In genomic region chr2:1738646-1739302, GRCh38 we compare ENCODE assay signal across 17 cellular contexts. TPM values are rescaled to one million over a fixed set of nuclear protein-coding genes. Genes with fewer than 3 reads are reported as not detected.
A peak's percentile ranks its signal among the peaks of the same experiment; 100 is the strongest.
DNase-seq lines count a peak whose midpoint lies in the region; ATAC-seq and TF ChIP-seq lines count a peak whose summit lies in the region.
"Had no signal": no experiment of that assay in that cellular context is flagged by ENCODE, and none has a peak within 500 bp of the region (broad histone marks: within the 10 kb centered on the region; RNA-seq: fewer than 3 reads in every experiment).

No MANE protein-coding gene starts in this region.

- peak overlapping the region in 1 of 2 experiments; percentile 1 for H3K18ac ChIP-seq in mesenchymal stem cell (ENCODE audit: low read depth in 1 of 2, low read length in 2 of 2)

- peak overlapping the region in 1 of 2 experiments; percentile 31 for H2BK12ac ChIP-seq in mesenchymal stem cell (ENCODE audit: low read length in 2 of 2)

- BruUV-seq in PC-3 (replicated peaks; lab: Mats Ljungman, UMichigan), result no TSS peak

- H3K4me2 ChIP-seq in PC-3 (ENCODE audit: low read length), result 0 out of 2 replicates have a peak overlapping the region, but pooled peaks have one; percentile 83
- H3K4me2 ChIP-seq in mesenchymal stem cell (ENCODE audit: low read length, poor library complexity, severe bottlenecking), result no peak overlapping the region

- H3K9ac ChIP-seq in PC-3 (ENCODE audit: low read length) (no peak overlapping the region), colonic mucosa (ENCODE audit: low read depth in 2 of 2, low read length in 2 of 2) (no peak overlapping the region), mesenchymal stem cell (ENCODE audit: low read length) (peak overlapping the region; percentile 27), stomach smooth muscle (ENCODE audit: low read length in 2 of 2) (no peak overlapping the region)

- no peak overlapping the region for H2BK5ac ChIP-seq in mesenchymal stem cell (ENCODE audit: low read depth, low read length, poor library complexity, severe bottlenecking)

- H3K27ac ChIP-seq in PC-3 (ENCODE audit: low read length) (peak overlapping the region; percentile 96), colonic mucosa (no peak overlapping the region), mesenchymal stem cell (ENCODE audit: low read length, poor library complexity, severe bottlenecking) (no peak overlapping the region), stomach smooth muscle (ENCODE audit: low read length) (peak overlapping the region; percentile 76), brain microvascular endothelial cell (no peak overlapping the region)

- H3K23ac ChIP-seq in mesenchymal stem cell (ENCODE audit: low read length in 2 of 2), result no peak overlapping the region

- peaks cover 61% of the 10 kb centered on the region for H3K4me1 ChIP-seq in PC-3 (ENCODE audit: insufficient read depth, low read length)
- H3K4me1 ChIP-seq in colonic mucosa, result no peaks in the 10 kb centered on the region
- H3K4me1 ChIP-seq in mesenchymal stem cell (ENCODE audit: control insufficient read depth, insufficient read depth, low read depth, low read length), result peaks cover 30% of the 10 kb centered on the region
- H3K4me1 ChIP-seq in stomach smooth muscle (ENCODE audit: control insufficient read depth, insufficient read depth, low read length), result peaks cover 46% of the 10 kb centered on the region

- H4K20me1 ChIP-seq in PC-3 (ENCODE audit: low read length), result no peaks in the 10 kb centered on the region; the same call in 1 of the 2 replicates

- H3K9me3 ChIP-seq in PC-3 (ENCODE audit: low read length) (no peaks in the 10 kb centered on the region), colonic mucosa (no peaks in the 10 kb centered on the region), mesenchymal stem cell (ENCODE audit: control insufficient read depth, low read length) (peaks cover 8% of the 10 kb centered on the region), stomach smooth muscle (ENCODE audit: control insufficient read depth in 2 of 2, low read length in 2 of 2) (no peaks in the 10 kb centered on the region)

- H2AFZ ChIP-seq in PC-3 (ENCODE audit: low read length), result no peak overlapping the region
- H2AFZ ChIP-seq in mesenchymal stem cell (ENCODE audit: low read depth, low read length), result no peak overlapping the region

- H3K4ac ChIP-seq in mesenchymal stem cell (ENCODE audit: low read depth in 1 of 2, low read length in 2 of 2), result peak overlapping the region in 1 of 2 experiments; percentile 3

- CTCF ChIA-PET in PC-3 (lab: Charles Lee), result interaction anchor here (0.8 kb wide), 1 partner anchor 63 kb away, joined by 4 read pairs; no protein-coding TSS in a partner anchor

- H3K36me3 ChIP-seq in PC-3 (ENCODE audit: low read depth, low read length) (peaks cover 27% of the 10 kb centered on the region), colonic mucosa (no peaks in the 10 kb centered on the region), mesenchymal stem cell (ENCODE audit: control insufficient read depth in 1 of 2, insufficient read depth in 2 of 2, low read depth in 1 of 2, low read length in 2 of 2) (peaks cover 0 to 27% of the 10 kb centered on the region in 2 experiments), stomach smooth muscle (ENCODE audit: control insufficient read depth in 2 of 2, insufficient read depth in 2 of 2, low read length in 2 of 2) (no peaks in the 10 kb centered on the region), brain microvascular endothelial cell (replicated peaks) (peaks cover 3% of the 10 kb centered on the region)

- H3K14ac ChIP-seq in mesenchymal stem cell (ENCODE audit: low read length in 2 of 2), result no peak overlapping the region

- H3K4me3 ChIP-seq in PC-3 (ENCODE audit: low read length), result no peak overlapping the region
- no peak overlapping the region for H3K4me3 ChIP-seq in colonic mucosa
- H3K4me3 ChIP-seq in mesenchymal stem cell (ENCODE audit: insufficient read depth in 1 of 2, low read depth in 1 of 2, low read length in 2 of 2), result no peak overlapping the region
- no peak overlapping the region for H3K4me3 ChIP-seq in stomach smooth muscle (ENCODE audit: low read length in 2 of 2)
- no peak overlapping the region for H3K4me3 ChIP-seq in brain microvascular endothelial cell (ENCODE audit: low read depth, low read length)

- in situ Hi-C loops in brain microvascular endothelial cell (cut with HindIII; ENCODE audit: low pct_ligation_motif_present, low sequenced_read_pairs), result loop anchor here (25.0 kb wide), 1 partner anchor 151 kb away; no protein-coding TSS in a partner anchor

- POLR2A ChIA-PET in PC-3 (lab: Charles Lee; ENCODE audit: unreplicated experiment), result no interaction called here

- no peak overlapping the region for H2BK15ac ChIP-seq in mesenchymal stem cell (ENCODE audit: low read depth, poor library complexity, severe bottlenecking)

- ATAC-seq in PC-3, result no peak
- ATAC-seq: activated naive CD8-positive, alpha-beta T cell treated with anti-CD3 and anti-CD28 coated beads, Interleukin-2, amount 50 U/mL, for 24 hours; T-cell had no signal

- no peaks in the 10 kb centered on the region for H3K79me1 ChIP-seq in mesenchymal stem cell (replicated peaks; ENCODE audit: low read length, poor library complexity, severe bottlenecking)

- peak overlapping the region; percentile 29 for H2AK5ac ChIP-seq in mesenchymal stem cell (ENCODE audit: low read length, severe bottlenecking)

- no peak overlapping the region for H2BK120ac ChIP-seq in mesenchymal stem cell (ENCODE audit: low read depth, low read length)

- H4K8ac ChIP-seq in mesenchymal stem cell (ENCODE audit: low read length), result no peak overlapping the region

- no peak overlapping the region for H4K91ac ChIP-seq in mesenchymal stem cell (ENCODE audit: low read length)

- no peaks in the 10 kb centered on the region for H3K27me3 ChIP-seq in PC-3 (ENCODE audit: low read length)
- no peaks in the 10 kb centered on the region for H3K27me3 ChIP-seq in colonic mucosa
- H3K27me3 ChIP-seq in mesenchymal stem cell (ENCODE audit: control insufficient read depth in 1 of 2, insufficient read depth in 1 of 2, low read length in 2 of 2), result no peaks in the 10 kb centered on the region
- H3K27me3 ChIP-seq in stomach smooth muscle (ENCODE audit: control insufficient read depth in 1 of 2, insufficient read depth in 2 of 2, low read length in 2 of 2), result no peaks in the 10 kb centered on the region
- no peaks in the 10 kb centered on the region for H3K27me3 ChIP-seq in brain microvascular endothelial cell (replicated peaks)

- no peak for DNase-seq in PC-3
- DNase-seq in colonic mucosa, result peak; percentile 17
- no peak for DNase-seq in mesenchymal stem cell
- no peak for DNase-seq in DMS 273 (lab: John Stamatoyannopoulos, UW; ENCODE audit: unreplicated experiment)
- DNase-seq in inferior parietal cortex (ENCODE audit: extremely low spot score), result no peak
- no peak for DNase-seq in brain microvascular endothelial cell
- no peak for DNase-seq in HCEC 1CT
- DNase-seq: activated naive CD8-positive, alpha-beta T cell treated with anti-CD3 and anti-CD28 coated beads, Interleukin-2, amount 50 U/mL, for 24 hours; activated T-cell treated with anti-CD3 and anti-CD28 coated beads, Interleukin-2, amount 50 U/mL, for 24 hours; CD4-positive, CD25-positive, alpha-beta regulatory T cell; H9; mesendoderm; NCI-H1105; NCI-H226; occipital lobe had no signal

- TF ChIP-seq CTCF in PC-3 (conservative IDR thresholded peaks at IDR 0.05; ENCODE audit: low read depth, low read length) (no peak), colonic mucosa (IDR thresholded peaks at IDR 0.05) (no peak), brain microvascular endothelial cell (IDR thresholded peaks at IDR 0.05; ENCODE audit: low read depth, low read length, missing control alignments) (no peak)

- peaks cover 95% of the 10 kb centered on the region for H3K79me2 ChIP-seq in PC-3 (ENCODE audit: low read length)

- peaks cover 7% of the 10 kb centered on the region for H3F3A ChIP-seq in PC-3 (ENCODE audit: low read length, unreplicated experiment)

- 91% methylated on average over 19 of the region's 19 CpGs for WGBS in mesenchymal stem cell

- intact Hi-C loops in PC-3 (cut with micrococcal nuclease), result loop anchor here (10.0 kb wide), 1 partner anchor 1064 kb away; the partner anchor contains the start of gene TMEM18
- intact Hi-C loops in colonic mucosa (cut with DNase I), result no loop called here

- no peaks in the 10 kb centered on the region for H3K9me2 ChIP-seq in PC-3 (replicated peaks; ENCODE audit: low read length)

RNA-seq across cellular contexts. Expression of gene PXDN, which starts 5.5 kb away (rescaled TPM):
- total RNA-seq in PC-3 (2014; rRNA removed) (125 and 155 TPM in 2 replicates), colonic mucosa (10 to 100 TPM in 1 of 2 donors, 1 to 10 TPM in 1; 9.5 to 20.0 TPM)
- 621 TPM for polyA plus RNA-seq in mesenchymal stem cell (2013, experiment 1 of 2)
- 614 TPM for polyA plus RNA-seq in mesenchymal stem cell (2013, experiment 2 of 2)
- polyA plus RNA-seq: CD4-positive, CD25-positive, alpha-beta regulatory T cell had no signal

Comparison
In these comparisons a context has a peak if more than half of its experiments do, and no peak if none do; other contexts are left out.
1. H3K27ac ChIP-seq: peak in PC-3 (single experiment) and stomach smooth muscle (single experiment); none in colonic mucosa (single experiment), mesenchymal stem cell (single experiment) and brain microvascular endothelial cell (single experiment).